4 cellular contexts compared by ENCODE assay signal in the genomic region with DNA sequence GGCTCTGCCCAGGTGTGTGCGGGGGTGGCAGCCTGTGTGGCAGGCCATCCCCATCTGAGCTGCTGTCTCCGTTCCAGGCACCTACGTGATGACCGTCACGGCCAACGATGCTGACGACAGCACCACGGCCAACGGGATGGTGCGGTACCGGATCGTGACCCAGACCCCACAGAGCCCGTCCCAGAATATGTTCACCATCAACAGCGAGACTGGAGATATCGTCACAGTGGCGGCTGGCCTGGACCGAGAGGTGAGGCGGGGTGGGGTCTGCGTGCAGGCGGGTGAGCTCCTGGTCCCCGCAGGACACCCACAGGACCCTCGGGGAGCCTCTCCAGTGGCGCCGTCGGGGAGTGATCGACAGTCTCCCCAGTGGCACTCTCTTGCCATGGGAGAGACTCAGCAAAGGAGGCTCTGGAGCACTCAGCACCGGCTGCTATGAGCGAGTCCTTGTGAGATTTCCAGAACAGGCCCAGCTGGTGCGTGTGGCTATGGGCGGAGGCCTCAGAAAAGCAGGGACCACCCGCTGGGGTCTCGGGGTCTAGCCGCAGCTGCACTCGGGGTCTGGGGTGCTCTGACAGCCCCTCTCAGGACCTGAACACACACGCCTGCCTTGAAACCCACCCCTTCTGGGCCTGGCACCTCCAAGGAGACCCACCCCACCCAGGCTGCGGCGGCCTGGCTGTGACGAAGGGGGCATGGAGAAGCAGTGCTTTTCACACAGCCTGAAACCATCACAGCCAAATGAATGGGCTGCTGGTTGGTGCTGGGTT.
"Had no signal": no experiment of that assay in that cellular context is flagged by ENCODE, and none has a peak within 500 bp of the region (broad histone marks: within the 10 kb centered on the region; RNA-seq: fewer than 3 reads in every experiment).

No MANE protein-coding gene starts in this region.

- DNase-seq: HCEC 1CT had no signal

- H2AFZ ChIP-seq: GM23338 had no signal

- H3K4me2 ChIP-seq: GM23338 had no signal

- H3K4me3 ChIP-seq: GM23338 had no signal

- FAIRE-seq: H1, H54 had no signal
